ENCODE assay signal across 1 cellular context in genomic region chr6:52419809-52420667, GRCh38.
A peak's percentile ranks its signal among the peaks of the same experiment; 100 is the strongest.
TF ChIP-seq lines count a peak whose summit lies in the region.

TSS of gene EFHC1 (plus strand) at chr6:52420342. CDS start at chr6:52420411, 69 bp downstream.

TF ChIP-seq in GM12878, 131 proteins besides CTCF, POLR2A, EP300 and RAD21 (continued from another document and continues in another):
- TF ChIP-seq REST (IDR thresholded peaks at IDR 0.05; ENCODE audit: low read depth, low read length) (no peak), TCF12 (IDR thresholded peaks at IDR 0.05; ENCODE audit: low read depth, low read length) (0 out of 2 replicates have a peak, but pooled peaks have one; percentile 7), E2F8 (IDR thresholded peaks at IDR 0.05; ENCODE audit: low read depth, partially characterized antibody) (no peak), RELA (IDR thresholded peaks at IDR 0.05; ENCODE audit: borderline replicate concordance, partially characterized antibody) (peak; percentile 42), CREM (IDR thresholded peaks at IDR 0.05; ENCODE audit: low read depth) (peak; percentile 59; the same call in 1 of the 2 replicates), BCL11A (IDR thresholded peaks at IDR 0.05; ENCODE audit: low read depth, low read length) (no peak), SP1 (IDR thresholded peaks at IDR 0.05; ENCODE audit: low read depth, low read length) (peak; percentile 81), SKIL (IDR thresholded peaks at IDR 0.05; ENCODE audit: low read depth, poor library complexity, severe bottlenecking) (no peak), MYC (IDR thresholded peaks at IDR 0.05; ENCODE audit: insufficient read depth, insufficient read length, insufficient replicate concordance, low read length, severe bottlenecking) (no peak), STAT1 (conservative IDR thresholded peaks at IDR 0.05) (peak; percentile 93; the same call in 1 of the 2 replicates), IRF5 (IDR thresholded peaks at IDR 0.05; ENCODE audit: borderline replicate concordance) (peak; percentile 88), EZH2 (IDR thresholded peaks at IDR 0.05; ENCODE audit: borderline replicate concordance, control insufficient read depth, low read depth, low read length) (no peak), MTA2 (IDR thresholded peaks at IDR 0.05; ENCODE audit: low read depth) (0 out of 2 replicates have a peak, but pooled peaks have one; percentile 33), POLR2AphosphoS2 (IDR thresholded peaks at IDR 0.05; ENCODE audit: low read depth, low read length) (peak; percentile 75; the same call in 1 of the 2 replicates), IRF4 (IDR thresholded peaks at IDR 0.05; ENCODE audit: low read depth, low read length) (no peak), KLF5 (IDR thresholded peaks at IDR 0.05; ENCODE audit: partially characterized antibody) (no peak), NR2F1 (conservative IDR thresholded peaks at IDR 0.05) (no peak), NBN (IDR thresholded peaks at IDR 0.05) (0 out of 2 replicates have a peak, but pooled peaks have one; percentile 36), CHD1 (IDR thresholded peaks at IDR 0.05; ENCODE audit: low read depth, low read length) (no peak), JUND (IDR thresholded peaks at IDR 0.05; ENCODE audit: low read depth, low read length) (no peak), CUX1 (IDR thresholded peaks at IDR 0.05; ENCODE audit: insufficient replicate concordance, low read depth, low read length) (no peak), ZNF207 (IDR thresholded peaks at IDR 0.05; ENCODE audit: borderline replicate concordance) (peak; percentile 90; the same call in 1 of the 2 replicates), PKNOX1 (IDR thresholded peaks at IDR 0.05) (peak; percentile 49; the same call in 1 of the 2 replicates), CBX3 (IDR thresholded peaks at IDR 0.05; ENCODE audit: borderline replicate concordance, low read depth) (no peak), BMI1 (IDR thresholded peaks at IDR 0.05; ENCODE audit: borderline replicate concordance) (peak; percentile 98), TBL1XR1 (IDR thresholded peaks at IDR 0.05; ENCODE audit: low read depth, low read length) (peak; percentile 18; the same call in 1 of the 2 replicates), MEF2B (IDR thresholded peaks at IDR 0.05; ENCODE audit: partially characterized antibody, poor library complexity, severe bottlenecking) (peak; percentile 81), EED (IDR thresholded peaks at IDR 0.05; ENCODE audit: low read depth) (peak; percentile 67), HDGF (IDR thresholded peaks at IDR 0.05) (peak; percentile 42; the same call in 1 of the 2 replicates), MAX (IDR thresholded peaks at IDR 0.05; ENCODE audit: low read depth, low read length) (0 out of 2 replicates have a peak, but pooled peaks have one; percentile 11), CEBPB (IDR thresholded peaks at IDR 0.05; ENCODE audit: borderline replicate concordance in 1 of 2, low read depth in 2 of 2, low read length in 2 of 2) (no peak), NR2C1 (IDR thresholded peaks at IDR 0.05) (no peak), EGR1 (IDR thresholded peaks at IDR 0.05; ENCODE audit: borderline replicate concordance in 1 of 2, low read depth in 2 of 2, low read length in 2 of 2) (no peak), ESRRA (IDR thresholded peaks at IDR 0.05; ENCODE audit: low read length) (no peak), ZBTB40 (IDR thresholded peaks at IDR 0.05; ENCODE audit: borderline replicate concordance) (peak; percentile 85), HDAC6 (IDR thresholded peaks at IDR 0.05; ENCODE audit: unreplicated experiment) (no peak), PAX5 (IDR thresholded peaks at IDR 0.05; ENCODE audit: borderline replicate concordance, low read depth, low read length) (no peak; the same call in 1 of the 2 replicates), RCOR1 (conservative IDR thresholded peaks at IDR 0.05; ENCODE audit: low read depth, low read length) (peak; percentile 98), SMC3 (IDR thresholded peaks at IDR 0.05; ENCODE audit: borderline replicate concordance, low read length) (no peak), NR2C2 (IDR thresholded peaks at IDR 0.05; ENCODE audit: borderline replicate concordance, control insufficient read depth, insufficient read length, low read depth) (no peak)
